ENCODE assay signal across 8 cellular contexts in genomic region chr14:70808402-70809237, GRCh38. TPM values are rescaled to one million over a fixed set of nuclear protein-coding genes. Genes with fewer than 3 reads are reported as not detected.
DNase-seq lines count a peak whose midpoint lies in the region; ATAC-seq and TF ChIP-seq lines count a peak whose summit lies in the region.

No MANE protein-coding gene starts in this region.

- H3K36me3 ChIP-seq in spleen, result no peaks in the 10 kb centered on the region

- peak overlapping the region; percentile 93 for H3K4me3 Mint-ChIP-seq in activated naive CD8-positive, alpha-beta T cell

- DNase-seq in NCI-H2081 (lab: John Stamatoyannopoulos, UW), result peak; percentile 20 to 42
- no peak for DNase-seq in NCI-H2081 treated with DMSO at 0.1 percent for 48 hours (lab: John Stamatoyannopoulos, UW)
- peak; percentile 63 for DNase-seq in RWPE1 (ENCODE audit: low spot score)
- peak; percentile 90 for DNase-seq in spleen
- no peak for DNase-seq in GDM1 (lab: John Stamatoyannopoulos, UW)

- intact Hi-C loops in spleen (cut with DNase I; ENCODE audit: low total_unique reads), result loop anchor here (10.0 kb wide), 1 partner anchor 184 kb away; no protein-coding TSS in a partner anchor

- no peaks in the 10 kb centered on the region for H3K9me3 Mint-ChIP-seq in activated naive CD8-positive, alpha-beta T cell (ENCODE audit: low read depth)

- POLR2A ChIA-PET in RWPE1 (lab: Yijun Ruan, JAX; ENCODE audit: low non-redundant PET), result no interaction called here

- WGBS in spleen, 5 donors, result 0 to 1% (median 0%) methylated on average over 23 to 78 of the region's 78 CpGs

- H3K36me3 Mint-ChIP-seq in activated naive CD8-positive, alpha-beta T cell, result no peaks in the 10 kb centered on the region

- H3K27ac ChIP-seq in RWPE1 (peak overlapping the region; percentile 86), spleen (peak overlapping the region in 7 of 8 donors; percentile 39 to 86 (median 77))

- H3K4me1 ChIP-seq in spleen, result peaks cover 0 to 33% (median 21%) of the 10 kb centered on the region in 6 donors

- peaks cover 0 to 39% (median 0%) of the 10 kb centered on the region in 7 donors for H3K27me3 ChIP-seq in spleen (replicated peaks in 1 of 7)

- peak; percentile 22 for ATAC-seq in HG03066 (IDR thresholded peaks at IDR 0.05; ENCODE audit: low read depth, unreplicated experiment)

- H3K4me3 ChIP-seq in iPS-11a (ENCODE audit: low read depth, low read length) (peak overlapping the region; percentile 69), spleen (peak overlapping the region; percentile 58 to 97 (median 86))

- TF ChIP-seq CTCF in RWPE1 (conservative IDR thresholded peaks at IDR 0.05; ENCODE audit: low read depth), result no peak
- TF ChIP-seq CTCF in spleen (IDR thresholded peaks at IDR 0.05 in 8 of 11, conservative IDR thresholded peaks at IDR 0.05 in 3 of 11), result no peak

- no peak for TF ChIP-seq POLR2A in spleen (IDR thresholded peaks at IDR 0.05)

- peaks cover 17% of the 10 kb centered on the region for H3K4me1 Mint-ChIP-seq in activated naive CD8-positive, alpha-beta T cell (ENCODE audit: low read depth)

- H3K9me3 ChIP-seq in spleen, result no peaks in the 10 kb centered on the region

- peak overlapping the region; percentile 93 for H3K27ac Mint-ChIP-seq in activated naive CD8-positive, alpha-beta T cell

- CTCF ChIA-PET in RWPE1 (lab: Yijun Ruan, JAX), result no interaction called here

- H3K27me3 Mint-ChIP-seq in activated naive CD8-positive, alpha-beta T cell, result no peaks in the 10 kb centered on the region

RNA-seq across cellular contexts. Expression of gene MAP3K9, which starts 0.7 kb away (rescaled TPM):
- 1 to 10 TPM; 3.5 to 8.0 (median 4.6) TPM for total RNA-seq in spleen
- 1 to 10 TPM in 1 of 3 donors, under 1 TPM in 2; 0.42 to 1.7 (median 0.59) TPM for polyA plus RNA-seq in spleen

Comparison
In these comparisons a context has a peak if more than half of its experiments do, and no peak if none do; other contexts are left out.
1. DNase-seq: peak in NCI-H2081 (2 of 2), RWPE1 (single experiment) and spleen (single experiment); none in NCI-H2081 treated with DMSO at 0.1 percent for 48 hours (single experiment) and GDM1 (single experiment).